Comparison of ENCODE assay signal across 15 cellular contexts in genomic region chr17:28729950-28730330, GRCh38. TPM values are rescaled to one million over a fixed set of nuclear protein-coding genes. Genes with fewer than 3 reads are reported as not detected.
A peak's percentile ranks its signal among the peaks of the same experiment; 100 is the strongest.
DNase-seq lines count a peak whose midpoint lies in the region; ATAC-seq and TF ChIP-seq lines count a peak whose summit lies in the region.
"Had no signal": no experiment of that assay in that cellular context is flagged by ENCODE, and none has a peak within 500 bp of the region (broad histone marks: within the 10 kb centered on the region; RNA-seq: fewer than 3 reads in every experiment).

No MANE protein-coding gene starts in this region.

- H3K4me1 Mint-ChIP-seq in activated T-cell treated with anti-CD3 and anti-CD28 coated beads, Interleukin-2, amount 50 U/mL, for 72 hours (ENCODE audit: low read depth) = peaks cover 40% of the 10 kb centered on the region
- H3K4me1 Mint-ChIP-seq in stimulated activated naive B cell treated with anti-CD40 and anti-IgM and Interleukin-4, amounts not matched to agents 10 μg/mL and 1 μg/mL and 100 μg/mL, for 72 hours = peaks cover 41 to 76% of the 10 kb centered on the region in 2 donors

- H3K27ac ChIP-seq in Peyer's patch (peak overlapping the region in 3 of 4 donors; percentile 97 to 100 (median 99)), colonic mucosa (peak overlapping the region; percentile 99), WERI-Rb-1 (no peak overlapping the region), osteoblast (ENCODE audit: low read depth, low read length) (no peak overlapping the region)

- no peak overlapping the region for H3K4me2 ChIP-seq in osteoblast (ENCODE audit: insufficient read depth, low read length)

- H3K9ac ChIP-seq in colonic mucosa (ENCODE audit: low read depth in 2 of 2, low read length in 2 of 2) = peak overlapping the region in 1 of 2 donors; percentile 95

- no peak for TF ChIP-seq CTCF in Peyer's patch (IDR thresholded peaks at IDR 0.05)
- TF ChIP-seq CTCF in colonic mucosa (IDR thresholded peaks at IDR 0.05) = no peak
- TF ChIP-seq CTCF in WERI-Rb-1 (IDR thresholded peaks at IDR 0.05; ENCODE audit: low read depth, low read length) = no peak
- no peak for TF ChIP-seq CTCF in osteoblast (IDR thresholded peaks at IDR 0.05; ENCODE audit: extremely low read depth, low read depth, low read length)

- H3K4me1 ChIP-seq in Peyer's patch (peaks cover 0 to 28% (median 8%) of the 10 kb centered on the region in 4 donors), colonic mucosa (peaks cover 12% of the 10 kb centered on the region), osteoblast (ENCODE audit: insufficient read depth, low read length) (peaks cover 20% of the 10 kb centered on the region)

- peaks cover 3% of the 10 kb centered on the region for H4K20me1 ChIP-seq in osteoblast (ENCODE audit: insufficient read depth, low read length)

- intact Hi-C loops in colonic mucosa (cut with DNase I) = loop anchor here (10.0 kb wide), 1 partner anchor 85 kb away; the partner anchor contains the start of gene BLTP2

- DNase-seq in activated T-cell treated with anti-CD3 and anti-CD28 coated beads, Interleukin-2, amount 50 U/mL, for 72 hours = no peak
- DNase-seq in activated T-cell treated with anti-CD3 and anti-CD28 coated beads for 4 hours (no peak), Peyer's patch (peak in 1 of 3 donors; percentile 48), colonic mucosa (no peak), WERI-Rb-1 (no peak), osteoblast (ENCODE audit: insufficient read length, low spot score, missing footprints) (no peak), NCI-H446 (lab: John Stamatoyannopoulos, UW) (no peak)
- no peak for DNase-seq in stimulated activated naive B cell treated with anti-CD40 and anti-IgM and Interleukin-4, amounts not matched to agents 10 μg/mL and 1 μg/mL and 100 μg/mL, for 72 hours
- DNase-seq: cortex of kidney; NCI-H1092; NCI-H748 treated with DMSO at 0.1 percent for 48 hours; nucleus accumbens; stimulated activated CD4-positive, alpha-beta T cell treated with anti-CD3 and anti-CD28 coated beads, Interleukin-4, amount 100 ng/mL, for 4 hours had no signal

- H3K36me3 ChIP-seq in Peyer's patch = no peaks in the 10 kb centered on the region
- H3K36me3 ChIP-seq in colonic mucosa = no peaks in the 10 kb centered on the region
- peaks cover 10% of the 10 kb centered on the region for H3K36me3 ChIP-seq in WERI-Rb-1
- peaks cover 1% of the 10 kb centered on the region for H3K36me3 ChIP-seq in osteoblast (ENCODE audit: insufficient read depth, low read length)

- peak overlapping the region; percentile 3 for H3K27ac Mint-ChIP-seq in activated T-cell treated with anti-CD3 and anti-CD28 coated beads, Interleukin-2, amount 50 U/mL, for 72 hours
- H3K27ac Mint-ChIP-seq in stimulated activated naive B cell treated with anti-CD40 and anti-IgM and Interleukin-4, amounts not matched to agents 10 μg/mL and 1 μg/mL and 100 μg/mL, for 72 hours = no peak overlapping the region

- TF ChIP-seq POLR2A in Peyer's patch (IDR thresholded peaks at IDR 0.05) = no peak

- H3K9me3 Mint-ChIP-seq in activated T-cell treated with anti-CD3 and anti-CD28 coated beads, Interleukin-2, amount 50 U/mL, for 72 hours = peaks cover 0 to 2% of the 10 kb centered on the region in 2 donors
- peaks cover 0 to 2% of the 10 kb centered on the region in 2 donors for H3K9me3 Mint-ChIP-seq in stimulated activated naive B cell treated with anti-CD40 and anti-IgM and Interleukin-4, amounts not matched to agents 10 μg/mL and 1 μg/mL and 100 μg/mL, for 72 hours

- no peaks in the 10 kb centered on the region for H3K79me2 ChIP-seq in osteoblast (ENCODE audit: insufficient read depth, low read length)

- H3K27me3 ChIP-seq in Peyer's patch = no peaks in the 10 kb centered on the region
- no peaks in the 10 kb centered on the region for H3K27me3 ChIP-seq in colonic mucosa
- H3K27me3 ChIP-seq in WERI-Rb-1 (ENCODE audit: insufficient read depth, low read depth, severe bottlenecking) = no peaks in the 10 kb centered on the region
- no peaks in the 10 kb centered on the region for H3K27me3 ChIP-seq in osteoblast (ENCODE audit: insufficient read depth, low read length)

- no peak overlapping the region for H2AFZ ChIP-seq in osteoblast (ENCODE audit: low read length)

- no peak for ATAC-seq in activated T-cell treated with anti-CD3 and anti-CD28 coated beads, Interleukin-2, amount 50 U/mL, for 72 hours (replicated peaks in 1 of 2)
- ATAC-seq in stimulated activated naive B cell treated with anti-CD40 and anti-IgM and Interleukin-4, amounts not matched to agents 10 μg/mL and 1 μg/mL and 100 μg/mL, for 72 hours (replicated peaks) = no peak
- ATAC-seq: activated CD4-positive, CD25-positive, alpha-beta regulatory T cell treated with anti-CD3 and anti-CD28 coated beads, Interleukin-2, amount 50 U/mL, for 24 hours; K562 had no signal

- H3K4me3 ChIP-seq in Peyer's patch (no peak overlapping the region), colonic mucosa (no peak overlapping the region), WERI-Rb-1 (ENCODE audit: low read depth, low read length) (no peak overlapping the region), osteoblast (ENCODE audit: insufficient read depth, low read length) (no peak overlapping the region)

- H3K4me3 Mint-ChIP-seq in activated T-cell treated with anti-CD3 and anti-CD28 coated beads, Interleukin-2, amount 50 U/mL, for 72 hours = peak overlapping the region; percentile 24 to 100
- H3K4me3 Mint-ChIP-seq in stimulated activated naive B cell treated with anti-CD40 and anti-IgM and Interleukin-4, amounts not matched to agents 10 μg/mL and 1 μg/mL and 100 μg/mL, for 72 hours = peak overlapping the region; percentile 40 to 98

- H3K9me3 ChIP-seq in Peyer's patch (no peaks in the 10 kb centered on the region), colonic mucosa (no peaks in the 10 kb centered on the region), WERI-Rb-1 (ENCODE audit: severe bottlenecking) (no peaks in the 10 kb centered on the region), osteoblast (ENCODE audit: low read depth, low read length) (no peaks in the 10 kb centered on the region)

- no peaks in the 10 kb centered on the region for H3K27me3 Mint-ChIP-seq in activated T-cell treated with anti-CD3 and anti-CD28 coated beads, Interleukin-2, amount 50 U/mL, for 72 hours (ENCODE audit: low read depth)
- no peaks in the 10 kb centered on the region for H3K27me3 Mint-ChIP-seq in stimulated activated naive B cell treated with anti-CD40 and anti-IgM and Interleukin-4, amounts not matched to agents 10 μg/mL and 1 μg/mL and 100 μg/mL, for 72 hours

- H3K36me3 Mint-ChIP-seq in activated T-cell treated with anti-CD3 and anti-CD28 coated beads, Interleukin-2, amount 50 U/mL, for 72 hours (ENCODE audit: insufficient read depth in 2 of 2) = peaks cover 0 to 7% of the 10 kb centered on the region in 2 donors
- peaks cover 17 to 28% of the 10 kb centered on the region in 2 donors for H3K36me3 Mint-ChIP-seq in stimulated activated naive B cell treated with anti-CD40 and anti-IgM and Interleukin-4, amounts not matched to agents 10 μg/mL and 1 μg/mL and 100 μg/mL, for 72 hours

RNA-seq across cellular contexts. Expression of gene NEK8, which starts 1.4 kb away (rescaled TPM):
- 10 to 100 TPM in 1 of 2 donors, 1 to 10 TPM in 1; 6.9 to 10.9 TPM for total RNA-seq in activated T-cell treated with anti-CD3 and anti-CD28 coated beads, Interleukin-2, amount 50 U/mL, for 72 hours
- total RNA-seq in Peyer's patch (10 to 100 TPM in 2 of 4 donors, 1 to 10 TPM in 2; 7.4 to 89.1 (median 14.0) TPM), colonic mucosa (1 to 10 TPM; 3.0 to 6.7 TPM), osteoblast (6.2 and 7.2 TPM in 2 replicates)

RNA-seq across cellular contexts. Expression of gene TLCD1, which starts 3.9 kb away (rescaled TPM):
- 1 to 10 TPM; 5.2 to 9.0 TPM for total RNA-seq in activated T-cell treated with anti-CD3 and anti-CD28 coated beads, Interleukin-2, amount 50 U/mL, for 72 hours
- total RNA-seq in Peyer's patch (1 to 10 TPM; 3.3 to 9.1 (median 5.8) TPM), colonic mucosa (10 to 100 TPM in 1 of 2 donors, 1 to 10 TPM in 1; 5.7 to 20.4 TPM), osteoblast (3.2 and 4.0 TPM in 2 replicates)

RNA-seq across cellular contexts. Expression of gene RPL23A, which starts 10.2 kb away (rescaled TPM):
- 1,000 to 10,000 TPM; 2,006 to 2,174 TPM for total RNA-seq in activated T-cell treated with anti-CD3 and anti-CD28 coated beads, Interleukin-2, amount 50 U/mL, for 72 hours
- total RNA-seq in Peyer's patch (100 to 1,000 TPM; 214 to 675 (median 268) TPM), colonic mucosa (1,000 to 10,000 TPM; 1,201 to 1,388 TPM), osteoblast (428 and 494 TPM in 2 replicates)

RNA-seq across cellular contexts. Expression of gene RAB34, which starts 12.3 kb away (rescaled TPM):
- 10 to 100 TPM; 10.4 to 17.3 TPM for total RNA-seq in activated T-cell treated with anti-CD3 and anti-CD28 coated beads, Interleukin-2, amount 50 U/mL, for 72 hours
- total RNA-seq in Peyer's patch = 10 to 100 TPM; 14.5 to 69.3 (median 30.2) TPM
- 10 to 100 TPM in 1 of 2 donors, 1 to 10 TPM in 1; 6.2 to 14.0 TPM for total RNA-seq in colonic mucosa
- 176 and 186 TPM in 2 replicates for total RNA-seq in osteoblast

RNA-seq across cellular contexts. Expression of gene TRAF4, which starts 13.9 kb away (rescaled TPM):
- total RNA-seq in activated T-cell treated with anti-CD3 and anti-CD28 coated beads, Interleukin-2, amount 50 U/mL, for 72 hours = 100 to 1,000 TPM; 108 to 145 TPM
- total RNA-seq in Peyer's patch (100 to 1,000 TPM in 3 of 4 donors, 10 to 100 TPM in 1; 83.3 to 228 (median 184) TPM), colonic mucosa (100 to 1,000 TPM in 1 of 2 donors, 10 to 100 TPM in 1; 92.1 to 128 TPM), osteoblast (36.8 and 47.0 TPM in 2 replicates)

Comparison
In these comparisons a context has a peak if more than half of its experiments do, and no peak if none do; other contexts are left out.
1. H3K27ac ChIP-seq: peak in Peyer's patch (3 of 4) and colonic mucosa (single experiment); none in WERI-Rb-1 (single experiment) and osteoblast (single experiment).